In the genomic region with DNA sequence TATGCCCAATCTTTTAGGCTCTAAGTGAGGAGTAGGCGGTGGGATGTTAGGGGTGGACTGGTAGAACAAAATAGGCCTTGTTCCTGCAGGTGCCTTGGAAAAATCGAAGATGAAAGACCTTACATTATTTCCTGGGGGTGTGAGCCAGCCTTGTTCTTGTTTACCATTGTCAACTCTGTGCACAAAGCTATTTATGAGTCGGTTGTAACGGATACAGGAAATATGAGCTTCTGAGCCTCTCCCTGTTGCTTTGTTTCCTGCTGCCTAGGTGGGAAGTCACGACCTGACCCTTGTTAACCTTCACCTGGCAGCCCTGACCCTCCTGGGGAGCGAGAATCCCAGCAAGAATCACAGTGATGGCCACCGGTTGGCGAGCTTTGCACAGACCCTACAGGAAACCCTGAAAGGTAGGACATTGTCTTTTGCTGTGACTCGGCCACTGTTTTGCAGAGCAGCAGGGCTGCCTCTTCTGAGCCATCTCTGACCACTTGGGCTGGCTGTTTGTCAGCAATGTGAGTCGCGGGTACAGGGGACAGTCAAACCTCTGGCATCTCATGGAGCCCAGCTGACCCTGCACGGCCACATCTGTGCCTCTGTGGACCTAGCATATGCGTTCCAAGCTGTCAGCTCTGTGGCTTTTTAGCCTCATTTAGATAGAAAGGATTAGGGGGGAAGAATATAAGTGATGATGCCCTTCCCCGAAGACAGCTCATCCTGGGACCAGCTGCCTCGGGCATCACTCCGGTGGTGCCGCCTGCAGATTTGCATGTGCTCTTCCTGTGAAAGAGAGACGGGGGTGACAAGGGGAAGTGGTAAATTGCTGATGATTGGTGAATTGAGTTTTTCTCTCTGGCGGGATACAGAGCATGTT, we compare ENCODE assay signal across 8 cellular contexts.
A peak's percentile ranks its signal among the peaks of the same experiment; 100 is the strongest.
DNase-seq lines count a peak whose midpoint lies in the region; ATAC-seq and TF ChIP-seq lines count a peak whose summit lies in the region.

No MANE protein-coding gene starts in this region.

- intact Hi-C loops in psoas muscle (cut with DNase I) = loop anchor here in 1 of 2 donors (5.0 kb wide), 1 partner anchor 130 kb away; no protein-coding TSS in a partner anchor

- no peak for TF ChIP-seq CTCF in psoas muscle (IDR thresholded peaks at IDR 0.05)

- H3K9me3 ChIP-seq in CD4-positive, CD25-positive, alpha-beta regulatory T cell (ENCODE audit: control insufficient read depth in 2 of 2, low read length in 2 of 2) = no peaks in the 10 kb centered on the region
- no peaks in the 10 kb centered on the region for H3K9me3 ChIP-seq in psoas muscle

- ATAC-seq in CD4-positive, CD25-positive, alpha-beta regulatory T cell (ENCODE audit: low read depth in 2 of 2) = peak; percentile 28 to 29
- peak; percentile 41 for ATAC-seq in GM19468 (IDR thresholded peaks at IDR 0.05; ENCODE audit: extremely low read depth, unreplicated experiment)
- ATAC-seq in activated naive CD8-positive, alpha-beta T cell treated with anti-CD3 and anti-CD28 coated beads, Interleukin-2, amount 10 ng/mL, durations not matched to agents 7 days and 5 days (ENCODE audit: low read depth) = peak; percentile 34
- ATAC-seq in psoas muscle = peak; percentile 34 to 49 (median 42)
- no peak for ATAC-seq in HG03457 (IDR thresholded peaks at IDR 0.05; ENCODE audit: unreplicated experiment)
- no peak for ATAC-seq in HG02870 (IDR thresholded peaks at IDR 0.05; ENCODE audit: unreplicated experiment)

- H3K27me3 ChIP-seq in CD4-positive, CD25-positive, alpha-beta regulatory T cell (ENCODE audit: control insufficient read depth, insufficient read depth, low read length) = no peaks in the 10 kb centered on the region
- no peaks in the 10 kb centered on the region for H3K27me3 ChIP-seq in psoas muscle (ENCODE audit: insufficient read depth in 3 of 3, low read length in 2 of 3)

- POLR2A ChIA-PET in activated naive CD8-positive, alpha-beta T cell treated with anti-CD3 and anti-CD28 coated beads, Interleukin-2, amount 10 ng/mL, durations not matched to agents 7 days and 5 days (lab: Charles Lee) = interaction anchor here (0.6 to 2.7 kb wide), 4 partner anchors 9 to 487 kb away, joined by 3 to 14 read pairs (median 4); a partner anchor contains a TSS

- H3K4me1 Mint-ChIP-seq in CD4-positive, CD25-positive, alpha-beta regulatory T cell = peaks cover 10 to 72% (median 39%) of the 10 kb centered on the region in 4 donors
- peaks cover 49% of the 10 kb centered on the region for H3K4me1 Mint-ChIP-seq in activated naive CD8-positive, alpha-beta T cell treated with anti-CD3 and anti-CD28 coated beads, Interleukin-2, amount 10 ng/mL, durations not matched to agents 7 days and 5 days

- peak overlapping the region; percentile 80 to 89 (median 87) for H3K4me3 Mint-ChIP-seq in CD4-positive, CD25-positive, alpha-beta regulatory T cell
- H3K4me3 Mint-ChIP-seq in activated naive CD8-positive, alpha-beta T cell treated with anti-CD3 and anti-CD28 coated beads, Interleukin-2, amount 10 ng/mL, durations not matched to agents 7 days and 5 days = peak overlapping the region; percentile 75

- H3K27ac ChIP-seq in CD4-positive, CD25-positive, alpha-beta regulatory T cell (ENCODE audit: insufficient read depth, low read length, poor library complexity, severe bottlenecking) = peak overlapping the region; percentile 77
- H3K27ac ChIP-seq in psoas muscle = peak overlapping the region; percentile 77

- H3K4me1 ChIP-seq in CD4-positive, CD25-positive, alpha-beta regulatory T cell (ENCODE audit: control insufficient read depth, insufficient read depth, low read length, poor library complexity, severe bottlenecking) = peaks cover 54% of the 10 kb centered on the region
- peaks cover 85% of the 10 kb centered on the region for H3K4me1 ChIP-seq in psoas muscle

- DNase-seq in CD4-positive, CD25-positive, alpha-beta regulatory T cell = peak in 2 of 3 donors; percentile 24 to 68
- DNase-seq in NCI-H2196 (lab: John Stamatoyannopoulos, UW; ENCODE audit: unreplicated experiment) (peak; percentile 15), psoas muscle (peak; percentile 48 to 77), NCI-H226 (no peak)
- peak; percentile 54 for DNase-seq in activated naive CD8-positive, alpha-beta T cell treated with anti-CD3 and anti-CD28 coated beads, Interleukin-2, amount 10 ng/mL, durations not matched to agents 7 days and 5 days

- H3K36me3 Mint-ChIP-seq in CD4-positive, CD25-positive, alpha-beta regulatory T cell = no peaks in the 10 kb centered on the region
- H3K36me3 Mint-ChIP-seq in activated naive CD8-positive, alpha-beta T cell treated with anti-CD3 and anti-CD28 coated beads, Interleukin-2, amount 10 ng/mL, durations not matched to agents 7 days and 5 days = peaks cover 2% of the 10 kb centered on the region

- H3K9me3 Mint-ChIP-seq in CD4-positive, CD25-positive, alpha-beta regulatory T cell = no peaks in the 10 kb centered on the region
- H3K9me3 Mint-ChIP-seq in activated naive CD8-positive, alpha-beta T cell treated with anti-CD3 and anti-CD28 coated beads, Interleukin-2, amount 10 ng/mL, durations not matched to agents 7 days and 5 days = no peaks in the 10 kb centered on the region

- WGBS in psoas muscle, 3 donors = 30 to 40% (median 38%) methylated on average over 19 of the region's 19 CpGs

- H3K27me3 Mint-ChIP-seq in CD4-positive, CD25-positive, alpha-beta regulatory T cell = no peaks in the 10 kb centered on the region
- H3K27me3 Mint-ChIP-seq in activated naive CD8-positive, alpha-beta T cell treated with anti-CD3 and anti-CD28 coated beads, Interleukin-2, amount 10 ng/mL, durations not matched to agents 7 days and 5 days = no peaks in the 10 kb centered on the region

- peak overlapping the region; percentile 80 for H3K4me3 ChIP-seq in CD4-positive, CD25-positive, alpha-beta regulatory T cell (ENCODE audit: low read depth, low read length)
- H3K4me3 ChIP-seq in psoas muscle = no peak overlapping the region

- H3K27ac Mint-ChIP-seq in CD4-positive, CD25-positive, alpha-beta regulatory T cell = peak overlapping the region; percentile 86 to 98 (median 93)
- peak overlapping the region; percentile 95 for H3K27ac Mint-ChIP-seq in activated naive CD8-positive, alpha-beta T cell treated with anti-CD3 and anti-CD28 coated beads, Interleukin-2, amount 10 ng/mL, durations not matched to agents 7 days and 5 days

- H3K36me3 ChIP-seq in CD4-positive, CD25-positive, alpha-beta regulatory T cell (ENCODE audit: control insufficient read depth, insufficient read depth, low read length) = no peaks in the 10 kb centered on the region
- peaks cover 0 to 8% of the 10 kb centered on the region in 2 donors for H3K36me3 ChIP-seq in psoas muscle (ENCODE audit: insufficient read depth in 1 of 2, low read depth in 1 of 2)

Comparison
In these comparisons a context has a peak if more than half of its experiments do, and no peak if none do; other contexts are left out.
1. ATAC-seq: peak in CD4-positive, CD25-positive, alpha-beta regulatory T cell (2 of 2), GM19468 (single experiment), activated naive CD8-positive, alpha-beta T cell treated with anti-CD3 and anti-CD28 coated beads, Interleukin-2, amount 10 ng/mL, durations not matched to agents 7 days and 5 days (single experiment) and psoas muscle (4 of 4); none in HG03457 (single experiment) and HG02870 (single experiment).